Comparison of ENCODE assay signal across 21 cellular contexts in the genomic region with DNA sequence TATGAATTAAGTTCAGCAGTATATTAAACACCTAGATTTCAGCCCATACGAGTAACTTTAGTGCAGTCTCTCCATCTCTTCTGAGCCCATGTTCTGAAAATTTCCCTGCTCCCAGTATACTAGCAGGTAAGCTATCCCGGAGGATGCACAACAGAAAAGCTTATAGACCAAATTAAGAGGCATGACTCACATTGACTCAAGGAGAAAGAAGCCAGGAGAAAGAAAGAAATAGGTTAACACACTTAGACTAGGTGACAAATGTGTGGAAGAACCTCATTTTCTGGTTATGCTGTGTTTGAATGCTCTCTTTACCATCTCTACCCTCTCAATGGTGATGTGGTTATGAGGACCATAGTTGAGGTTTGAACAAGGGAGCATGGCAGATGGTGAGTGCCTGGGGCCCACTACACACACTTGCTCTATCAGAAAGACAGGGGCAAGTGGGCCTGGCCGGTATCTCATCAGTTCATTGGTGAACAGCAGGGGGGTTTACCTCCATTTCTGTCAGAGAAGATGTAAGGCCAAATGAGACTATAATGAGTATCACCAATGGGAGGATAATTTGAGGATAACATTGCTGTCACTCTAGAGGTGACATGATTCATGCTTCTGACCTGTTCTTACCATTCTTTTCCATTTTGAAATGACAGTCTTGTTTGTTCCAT.
DNase-seq lines count a peak whose midpoint lies in the region; ATAC-seq, FAIRE-seq and TF ChIP-seq lines count a peak whose summit lies in the region.
"Had no signal": no experiment of that assay in that cellular context is flagged by ENCODE, and none has a peak within 500 bp of the region (broad histone marks: within the 10 kb centered on the region; RNA-seq: fewer than 3 reads in every experiment).

No MANE protein-coding gene starts in this region.

- FAIRE-seq in A549 (lab: Jason Lieb, UNC) (peak; percentile 7), bronchial epithelial cell (lab: Jason Lieb, UNC) (peak; percentile 60), keratinocyte (lab: Jason Lieb, UNC) (peak; percentile 75)
- FAIRE-seq: A204.1, G401.6, GM12892, H1 had no signal

- no peaks in the 10 kb centered on the region for H3K36me3 ChIP-seq in bronchial epithelial cell (ENCODE audit: control insufficient read depth, insufficient read depth, low read length)
- no peaks in the 10 kb centered on the region for H3K36me3 ChIP-seq in keratinocyte (ENCODE audit: control insufficient read depth in 2 of 2, extremely low read depth in 1 of 2, insufficient read depth in 2 of 2, low read length in 2 of 2)
- H3K36me3 ChIP-seq in esophagus muscularis mucosa, result no peaks in the 10 kb centered on the region
- no peaks in the 10 kb centered on the region for H3K36me3 ChIP-seq in BE2C
- H3K36me3 ChIP-seq: BLaER1 had no signal

- TF ChIP-seq CTCF in A549 (IDR thresholded peaks at IDR 0.05) (no peak), bronchial epithelial cell (IDR thresholded peaks at IDR 0.05; ENCODE audit: insufficient read depth, low read length, severe bottlenecking) (no peak), keratinocyte (optimal IDR thresholded peaks at IDR 0.05 in 1 of 3, IDR thresholded peaks at IDR 0.05 in 1 of 3, conservative IDR thresholded peaks at IDR 0.05 in 1 of 3; ENCODE audit: extremely low read depth in 1 of 3, insufficient read depth in 2 of 3, low read length in 3 of 3) (no peak), esophagus muscularis mucosa (IDR thresholded peaks at IDR 0.05) (no peak), BE2C (IDR thresholded peaks at IDR 0.05; ENCODE audit: low read depth, low read length) (no peak)

- no peaks in the 10 kb centered on the region for H4K20me1 ChIP-seq in keratinocyte (ENCODE audit: control insufficient read depth, extremely low read depth, insufficient read depth, low read length)
- H4K20me1 ChIP-seq: BLaER1 had no signal

- H3K27me3 ChIP-seq in bronchial epithelial cell (ENCODE audit: control insufficient read depth, insufficient read depth, low read length), result no peaks in the 10 kb centered on the region
- H3K27me3 ChIP-seq in keratinocyte (ENCODE audit: control insufficient read depth, extremely low read depth, insufficient read depth, low read length), result no peaks in the 10 kb centered on the region
- no peaks in the 10 kb centered on the region for H3K27me3 ChIP-seq in esophagus muscularis mucosa
- no peaks in the 10 kb centered on the region for H3K27me3 ChIP-seq in BE2C
- H3K27me3 ChIP-seq: BLaER1 had no signal

- ATAC-seq in A549, result no peak
- no peak for ATAC-seq in GM21390 (IDR thresholded peaks at IDR 0.05; ENCODE audit: unreplicated experiment)
- ATAC-seq: CD8-positive, alpha-beta T cell had no signal

- no peak overlapping the region for H3K9ac ChIP-seq in keratinocyte (ENCODE audit: control insufficient read depth, extremely low read depth, insufficient read depth, low read length)
- H3K9ac ChIP-seq: BLaER1, GM23248 had no signal

- dilution Hi-C loops in keratinocyte (cut with MboI; ENCODE audit: extremely low pct_ligation_motif_present, low sequenced_read_pairs), result no loop called here

- CTCF ChIA-PET in A549 (lab: Yijun Ruan, JAX), result no interaction called here

- DNase-seq in A549 (ENCODE audit: low read depth in 1 of 2, low spot score in 1 of 2), result no peak
- peak; percentile 45 for DNase-seq in bronchial epithelial cell (ENCODE audit: low read depth)
- no peak for DNase-seq in keratinocyte (ENCODE audit: low read depth, low spot score)
- no peak for DNase-seq in esophagus muscularis mucosa (ENCODE audit: extremely low spot score)
- no peak for DNase-seq in BE2C
- DNase-seq: Caco-2; CD4-positive, CD25-positive, alpha-beta regulatory T cell; CD8-positive, alpha-beta T cell; DMS153; DND-41; GM23248; H7; HCEC 1CT had no signal

- H3K4me1 ChIP-seq in A549 (no peaks in the 10 kb centered on the region), keratinocyte (ENCODE audit: control insufficient read depth, extremely low read depth, insufficient read depth, low read length) (peaks cover 2% of the 10 kb centered on the region), esophagus muscularis mucosa (no peaks in the 10 kb centered on the region), BE2C (peaks cover 3% of the 10 kb centered on the region; the same call in 1 of the 2 replicates)
- H3K4me1 ChIP-seq: Caco-2 had no signal

- no peak for TF ChIP-seq EP300 in A549 (IDR thresholded peaks at IDR 0.05)
- no peak for TF ChIP-seq EP300 in esophagus muscularis mucosa (IDR thresholded peaks at IDR 0.05)

- intact Hi-C loops in esophagus muscularis mucosa (cut with DNase I), result no loop called here

- POLR2A ChIA-PET in A549 (lab: Yijun Ruan, JAX), result no interaction called here

- TF ChIP-seq POLR2A in A549 (IDR thresholded peaks at IDR 0.05; ENCODE audit: low read length) (no peak), esophagus muscularis mucosa (IDR thresholded peaks at IDR 0.05; ENCODE audit: low read depth) (no peak)

- H3K4me3 ChIP-seq in A549, result no peak overlapping the region
- no peak overlapping the region for H3K4me3 ChIP-seq in bronchial epithelial cell (ENCODE audit: low read depth, low read length)
- H3K4me3 ChIP-seq in keratinocyte (ENCODE audit: control insufficient read depth in 2 of 3, extremely low read depth in 1 of 3, insufficient read depth in 2 of 3, low read depth in 1 of 3, low read length in 3 of 3), result no peak overlapping the region
- H3K4me3 ChIP-seq in esophagus muscularis mucosa, result no peak overlapping the region
- H3K4me3 ChIP-seq in BE2C (ENCODE audit: low read depth, low read length), result no peak overlapping the region
- H3K4me3 ChIP-seq: BLaER1, GM23248 had no signal

- whole genome bisulfite sequencing in A549 (ENCODE audit: missing lambda C conversion rate), result 51% methylated on average over 3 of the region's 3 CpGs
- WGBS in esophagus muscularis mucosa, result 93% methylated on average over 3 of the region's 3 CpGs

- H2AFZ ChIP-seq in keratinocyte (ENCODE audit: control insufficient read depth, low read length), result no peak overlapping the region
- H2AFZ ChIP-seq: GM23248 had no signal

- H3K79me2 ChIP-seq in keratinocyte (ENCODE audit: control insufficient read depth, insufficient read depth, low read length), result no peaks in the 10 kb centered on the region

- H3K9me1 ChIP-seq in keratinocyte (ENCODE audit: control insufficient read depth, extremely low read depth, insufficient read depth, low read length), result no peaks in the 10 kb centered on the region

- H3K4me2 ChIP-seq in A549 (no peak overlapping the region), keratinocyte (ENCODE audit: control insufficient read depth, extremely low read depth, insufficient read depth, low read depth, low read length) (no peak overlapping the region)
- H3K4me2 ChIP-seq: BLaER1 had no signal

- no peak for TF ChIP-seq RAD21 in A549 (conservative IDR thresholded peaks at IDR 0.05 in 1 of 2, IDR thresholded peaks at IDR 0.05 in 1 of 2)

- no peaks in the 10 kb centered on the region for H3K9me3 ChIP-seq in A549
- no peaks in the 10 kb centered on the region for H3K9me3 ChIP-seq in keratinocyte (ENCODE audit: control insufficient read depth, low read depth, low read length)
- no peaks in the 10 kb centered on the region for H3K9me3 ChIP-seq in esophagus muscularis mucosa
- no peaks in the 10 kb centered on the region for H3K9me3 ChIP-seq in BE2C
- H3K9me3 ChIP-seq: BLaER1, Caco-2 had no signal

- no peak overlapping the region for H3K27ac ChIP-seq in A549
- no peak overlapping the region for H3K27ac ChIP-seq in keratinocyte (ENCODE audit: control insufficient read depth, insufficient read depth, low read length)
- H3K27ac ChIP-seq in esophagus muscularis mucosa (replicated peaks in 1 of 4), result no peak overlapping the region
- H3K27ac ChIP-seq: 22Rv1, BLaER1, C4-2B, GM23248 had no signal

TF ChIP-seq in A549, 52 proteins besides CTCF, POLR2A, EP300 and RAD21:
- TF ChIP-seq ZC3H11A (IDR thresholded peaks at IDR 0.05) (no peak), JUNB (IDR thresholded peaks at IDR 0.05) (no peak), GATA3 (IDR thresholded peaks at IDR 0.05; ENCODE audit: borderline replicate concordance) (no peak), KDM5A (IDR thresholded peaks at IDR 0.05) (no peak), HOXB13 (CRISPR knock-in tag; IDR thresholded peaks at IDR 0.05; ENCODE audit: low read depth) (no peak), CHD2 (IDR thresholded peaks at IDR 0.05; ENCODE audit: low read length, partially characterized antibody) (no peak), FOSB (CRISPR knock-in tag; IDR thresholded peaks at IDR 0.05) (no peak), TP53 (CRISPR knock-in tag; IDR thresholded peaks at IDR 0.05) (no peak), BHLHE40 (IDR thresholded peaks at IDR 0.05; ENCODE audit: low read depth, low read length) (no peak), NR3C1 (IDR thresholded peaks at IDR 0.05) (no peak), FOSL2 (IDR thresholded peaks at IDR 0.05) (no peak), FOSL2 (CRISPR knock-in tag; IDR thresholded peaks at IDR 0.05) (no peak), EHF (CRISPR knock-in tag; IDR thresholded peaks at IDR 0.05) (no peak), PHF8 (IDR thresholded peaks at IDR 0.05; ENCODE audit: borderline replicate concordance, low read depth) (no peak), NPAS2 (CRISPR knock-in tag; IDR thresholded peaks at IDR 0.05; ENCODE audit: borderline replicate concordance) (no peak), MAFK (IDR thresholded peaks at IDR 0.05; ENCODE audit: partially characterized antibody) (no peak), SMC3 (IDR thresholded peaks at IDR 0.05) (no peak), EHMT2 (IDR thresholded peaks at IDR 0.05; ENCODE audit: low read depth) (no peak), HOXA7 (CRISPR knock-in tag; IDR thresholded peaks at IDR 0.05) (no peak)
- TF ChIP-seq, protein P1, sequence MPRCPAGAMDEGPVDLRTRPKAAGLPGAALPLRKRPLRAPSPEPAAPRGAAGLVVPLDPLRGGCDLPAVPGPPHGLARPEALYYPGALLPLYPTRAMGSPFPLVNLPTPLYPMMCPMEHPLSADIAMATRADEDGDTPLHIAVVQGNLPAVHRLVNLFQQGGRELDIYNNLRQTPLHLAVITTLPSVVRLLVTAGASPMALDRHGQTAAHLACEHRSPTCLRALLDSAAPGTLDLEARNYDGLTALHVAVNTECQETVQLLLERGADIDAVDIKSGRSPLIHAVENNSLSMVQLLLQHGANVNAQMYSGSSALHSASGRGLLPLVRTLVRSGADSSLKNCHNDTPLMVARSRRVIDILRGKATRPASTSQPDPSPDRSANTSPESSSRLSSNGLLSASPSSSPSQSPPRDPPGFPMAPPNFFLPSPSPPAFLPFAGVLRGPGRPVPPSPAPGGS (IDR thresholded peaks at IDR 0.05), result no peak
